In genomic region chr1:58882322-58882951, GRCh38 we compare ENCODE assay signal across 10 cellular contexts.
DNase-seq lines count a peak whose midpoint lies in the region; ATAC-seq and TF ChIP-seq lines count a peak whose summit lies in the region.
"Had no signal": no experiment of that assay in that cellular context is flagged by ENCODE, and none has a peak within 500 bp of the region (broad histone marks: within the 10 kb centered on the region; RNA-seq: fewer than 3 reads in every experiment).

No MANE protein-coding gene starts in this region.

- CTCF ChIA-PET in PC-9 (lab: Charles Lee): no interaction called here

- BruUV-seq in PC-9 (replicated peaks; lab: Mats Ljungman, UMichigan): no TSS peak

- no peaks in the 10 kb centered on the region for H4K20me1 ChIP-seq in PC-9 (ENCODE audit: insufficient read depth)

- H3K9me2 ChIP-seq in PC-9 (ENCODE audit: insufficient read depth): no peaks in the 10 kb centered on the region

- no peak for TF ChIP-seq CTCF in PC-9 (conservative IDR thresholded peaks at IDR 0.05)
- no peak for TF ChIP-seq CTCF in right atrium auricular region (IDR thresholded peaks at IDR 0.05)
- TF ChIP-seq CTCF in spleen (IDR thresholded peaks at IDR 0.05 in 8 of 11, conservative IDR thresholded peaks at IDR 0.05 in 3 of 11): no peak
- TF ChIP-seq CTCF in tibial artery (IDR thresholded peaks at IDR 0.05): no peak

- DNase-seq in DMS79 treated with DMSO at 0.1 percent for 48 hours (lab: John Stamatoyannopoulos, UW): peak; percentile 11
- no peak for DNase-seq in DMS79 (lab: John Stamatoyannopoulos, UW)
- DNase-seq in PC-9: peak in 1 of 2 experiments; percentile 17
- DNase-seq in right atrium auricular region (ENCODE audit: low spot score): no peak
- DNase-seq in spleen: no peak
- no peak for DNase-seq in Kasumi-1 (lab: John Stamatoyannopoulos, UW)
- no peak for DNase-seq in tibial artery
- DNase-seq: immature natural killer cell had no signal

- H3K9me3 ChIP-seq in PC-9 (ENCODE audit: insufficient read depth, low read depth): no peaks in the 10 kb centered on the region
- no peaks in the 10 kb centered on the region for H3K9me3 ChIP-seq in right atrium auricular region
- no peaks in the 10 kb centered on the region for H3K9me3 ChIP-seq in spleen
- H3K9me3 ChIP-seq in tibial artery: no peaks in the 10 kb centered on the region
- H3K9me3 ChIP-seq: uterus had no signal

- H3K4me3 ChIP-seq in PC-9 (no peak overlapping the region), right atrium auricular region (no peak overlapping the region), spleen (no peak overlapping the region), tibial artery (no peak overlapping the region)
- H3K4me3 ChIP-seq: uterus had no signal

- H3K27ac ChIP-seq in PC-9: peak overlapping the region; percentile 99
- peak overlapping the region; percentile 71 to 72 for H3K27ac ChIP-seq in right atrium auricular region
- H3K27ac ChIP-seq in spleen: peak overlapping the region; percentile 55 to 90 (median 82)
- H3K27ac ChIP-seq in tibial artery: no peak overlapping the region

- no peak for TF ChIP-seq POLR2A in spleen (IDR thresholded peaks at IDR 0.05)

- peaks cover 6% of the 10 kb centered on the region for H3K79me2 ChIP-seq in PC-9 (ENCODE audit: low read depth)

- H3K4me1 ChIP-seq in PC-9 (replicated peaks; ENCODE audit: insufficient read depth) (peaks cover 68% of the 10 kb centered on the region), right atrium auricular region (peaks cover 0 to 53% of the 10 kb centered on the region in 2 donors), spleen (peaks cover 18 to 62% (median 32%) of the 10 kb centered on the region in 6 donors), tibial artery (peaks cover 0 to 43% (median 32%) of the 10 kb centered on the region in 4 donors)
- H3K4me1 ChIP-seq: uterus had no signal

- intact Hi-C loops in PC-9 (cut with micrococcal nuclease; ENCODE audit: unreplicated experiment) (loop anchor here (5.0 kb wide), 2 partner anchors 140 to 550 kb away; no protein-coding TSS in a partner anchor), spleen (cut with DNase I; ENCODE audit: low total_unique reads) (loop anchor here (10.0 kb wide), 1 partner anchor 98 kb away; the partner anchor contains the start of gene JUN), tibial artery (cut with DNase I; ENCODE audit: low total_unique reads) (no loop called here)

- H3K27me3 ChIP-seq in PC-9 (ENCODE audit: insufficient read depth, low read depth) (no peaks in the 10 kb centered on the region), right atrium auricular region (no peaks in the 10 kb centered on the region), spleen (replicated peaks in 1 of 7) (no peaks in the 10 kb centered on the region), tibial artery (no peaks in the 10 kb centered on the region)
- H3K27me3 ChIP-seq: uterus had no signal

- H3F3A ChIP-seq in PC-9 (ENCODE audit: insufficient read depth, low read depth): peaks cover 47% of the 10 kb centered on the region

- H3K4me2 ChIP-seq in PC-9: peak overlapping the region; percentile 70

- H2AFZ ChIP-seq in PC-9: no peak overlapping the region

- WGBS in spleen, 5 donors: 85 to 92% (median 87%) methylated on average over 12 of the region's 12 CpGs

- no peaks in the 10 kb centered on the region for H3K36me3 ChIP-seq in PC-9 (ENCODE audit: low read depth)
- H3K36me3 ChIP-seq in right atrium auricular region: no peaks in the 10 kb centered on the region
- no peaks in the 10 kb centered on the region for H3K36me3 ChIP-seq in spleen
- H3K36me3 ChIP-seq in tibial artery: no peaks in the 10 kb centered on the region
- H3K36me3 ChIP-seq: uterus had no signal

- POLR2A ChIA-PET in PC-9 (lab: Charles Lee; ENCODE audit: unreplicated experiment): interaction anchor here (0.6 to 1.5 kb wide), 5 partner anchors 14 to 100 kb away, joined by 6 to 22 read pairs (median 10); partner anchors contain the start of gene JUN

- ATAC-seq in HG03460 (IDR thresholded peaks at IDR 0.05; ENCODE audit: unreplicated experiment): no peak

Comparison
In these comparisons a context has a peak if more than half of its experiments do, and no peak if none do; other contexts are left out.
1. H3K27ac ChIP-seq: peak in PC-9 (single experiment), right atrium auricular region (2 of 2) and spleen (8 of 8); none in tibial artery (0 of 2).